In the genomic region with DNA sequence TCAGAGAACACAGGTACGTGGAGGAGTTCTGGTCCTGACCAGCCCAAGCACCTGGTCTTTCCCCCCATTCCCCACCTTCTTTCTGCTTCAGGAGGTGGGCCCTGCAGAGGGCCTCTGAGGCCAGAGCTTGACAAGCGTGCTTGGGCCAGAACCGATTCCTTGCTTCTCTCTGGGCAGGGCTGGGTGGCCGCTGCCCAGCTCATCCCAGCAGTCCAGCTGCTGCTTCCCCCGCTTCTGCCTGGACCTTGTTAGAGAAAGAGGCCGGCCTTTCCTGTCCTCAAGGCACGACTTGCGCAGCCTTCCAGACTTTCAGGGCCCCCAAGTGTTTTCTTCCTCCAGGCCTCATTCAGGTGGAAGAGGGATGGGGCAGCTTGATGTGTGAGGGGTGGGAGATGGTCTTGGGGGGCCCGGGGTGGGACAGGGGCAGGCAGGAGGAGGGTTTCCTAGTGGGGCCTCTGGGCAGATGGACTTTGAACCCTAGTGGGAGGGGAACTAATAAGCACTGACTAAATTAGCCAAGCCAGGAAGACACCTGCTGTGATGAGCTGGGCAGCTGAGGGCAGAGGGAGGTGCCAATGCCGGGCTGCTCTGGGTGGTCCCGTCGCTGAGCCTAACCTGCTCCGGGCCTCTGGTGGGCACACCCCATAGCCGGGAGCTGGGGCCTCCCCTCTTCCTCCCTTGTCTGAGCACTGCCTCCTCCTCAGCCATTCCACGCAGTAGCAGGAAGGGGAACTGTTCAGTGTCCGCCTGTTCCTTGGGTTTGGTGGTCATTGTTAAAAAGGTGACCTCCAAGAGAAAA, we compare ENCODE assay signal across 21 cellular contexts. TPM values are rescaled to one million over a fixed set of nuclear protein-coding genes. Genes with fewer than 3 reads are reported as not detected.
DNase-seq lines count a peak whose midpoint lies in the region; ATAC-seq, FAIRE-seq and TF ChIP-seq lines count a peak whose summit lies in the region.
"Had no signal": no experiment of that assay in that cellular context is flagged by ENCODE, and none has a peak within 500 bp of the region (broad histone marks: within the 10 kb centered on the region; RNA-seq: fewer than 3 reads in every experiment).

No MANE protein-coding gene starts in this region.

- H3K79me1 ChIP-seq in H1 (ENCODE audit: low read depth, low read length), result peaks cover 32% of the 10 kb centered on the region

- H3K79me2 ChIP-seq in H1 (ENCODE audit: control insufficient read depth in 1 of 2, insufficient read depth in 2 of 2, low read length in 2 of 2), result peaks cover 0 to 87% of the 10 kb centered on the region in 2 experiments; a peak in 3 of 4 replicates

- no peak overlapping the region for H4K5ac ChIP-seq in H1 (ENCODE audit: insufficient read length, low read depth, low read length)

- no peak for TF ChIP-seq EP300 in H1 (IDR thresholded peaks at IDR 0.05; ENCODE audit: borderline replicate concordance in 1 of 2, low read depth in 2 of 2, low read length in 2 of 2)

- FAIRE-seq in H1 (lab: Jason Lieb, UNC), result no peak

- H3K9me3 ChIP-seq in H1 (ENCODE audit: insufficient read depth in 2 of 2, low read depth in 1 of 2, low read length in 1 of 2) (no peaks in the 10 kb centered on the region), muscle layer of duodenum (ENCODE audit: control insufficient read depth in 1 of 2, low read length in 2 of 2) (no peaks in the 10 kb centered on the region), vagina (no peaks in the 10 kb centered on the region)
- H3K9me3 ChIP-seq: right lobe of liver had no signal

- no peaks in the 10 kb centered on the region for H3K23me2 ChIP-seq in H1 (ENCODE audit: low read depth, low read length)

- no peak overlapping the region for H2AFZ ChIP-seq in H1 (ENCODE audit: low read length)
- H2AFZ ChIP-seq: GM23248 had no signal

- 85% methylated on average over 10 of the region's 16 CpGs; no CpG with 5 or more reads in 1 of the 2 experiments for WGBS in H1 (ENCODE audit: extremely low coverage in 1 of 2, insufficient coverage in 1 of 2, insufficient read length in 1 of 2, insufficient replicate concordance in 2 of 2, low coverage in 1 of 2, low lambda C conversion rate in 2 of 2, missing lambda C conversion rate in 1 of 2), 2 experiments

- DNase-seq in activated naive CD8-positive, alpha-beta T cell treated with anti-CD3 and anti-CD28 coated beads, Interleukin-2, amount 50 U/mL, for 24 hours, result no peak
- DNase-seq in activated naive CD8-positive, alpha-beta T cell treated with anti-CD3 and anti-CD28 coated beads for 36 hours, result no peak
- DNase-seq in H1 (ENCODE audit: low read depth in 1 of 2, low spot score in 2 of 2), result no peak
- no peak for DNase-seq in vagina (ENCODE audit: extremely low spot score in 2 of 2)
- DNase-seq in immature natural killer cell, result no peak
- DNase-seq in pons (ENCODE audit: low spot score), result no peak
- DNase-seq in activated naive CD4-positive, alpha-beta T cell treated with anti-CD3 and anti-CD28 coated beads, Interleukin-2, amount 50 U/mL, for 72 hours (ENCODE audit: low spot score in 2 of 2), result no peak
- DNase-seq: activated CD4-positive, alpha-beta memory T cell treated with anti-CD3 and anti-CD28 coated beads, Interleukin-2, amount 10 ng/mL, durations not matched to agents 7 days and 5 days; CD8-positive, alpha-beta T cell; effector CD8-positive, alpha-beta T cell; foreskin melanocyte; GDM1; GM23248; Kasumi-1; NCI-H1694 treated with DMSO at 0.1 percent for 48 hours; NCI-H526 treated with DMSO at 0.1 percent for 48 hours; right lobe of liver; RPMI8226 had no signal

- no peak overlapping the region for H3K27ac Mint-ChIP-seq in activated naive CD8-positive, alpha-beta T cell treated with anti-CD3 and anti-CD28 coated beads, Interleukin-2, amount 50 U/mL, for 24 hours
- no peak overlapping the region for H3K27ac Mint-ChIP-seq in activated naive CD8-positive, alpha-beta T cell treated with anti-CD3 and anti-CD28 coated beads for 36 hours
- no peak overlapping the region for H3K27ac Mint-ChIP-seq in immature natural killer cell
- H3K27ac Mint-ChIP-seq in activated naive CD4-positive, alpha-beta T cell treated with anti-CD3 and anti-CD28 coated beads, Interleukin-2, amount 50 U/mL, for 72 hours, result no peak overlapping the region
- H3K27ac Mint-ChIP-seq: activated CD4-positive, alpha-beta memory T cell treated with anti-CD3 and anti-CD28 coated beads, Interleukin-2, amount 10 ng/mL, durations not matched to agents 7 days and 5 days; CD8-positive, alpha-beta T cell; stimulated activated memory B cell treated with anti-CD40 and anti-IgM and Interleukin-4, amounts not matched to agents 10 μg/mL and 1 μg/mL and 100 μg/mL, for 72 hours had no signal

- 0 out of 2 replicates have a peak overlapping the region, but pooled peaks have one; percentile 61 for H2BK15ac ChIP-seq in H1 (ENCODE audit: low read length)

- peak overlapping the region; percentile 90; the same call in 1 of the 2 replicates for H2BK20ac ChIP-seq in H1 (ENCODE audit: low read length)

- TF ChIP-seq RAD21 in H1 (IDR thresholded peaks at IDR 0.05 in 1 of 2, conservative IDR thresholded peaks at IDR 0.05 in 1 of 2; ENCODE audit: low read depth in 2 of 2, low read length in 2 of 2), result no peak

- no peak overlapping the region for H3K4me2 ChIP-seq in H1 (ENCODE audit: insufficient read depth in 1 of 2, low read depth in 2 of 2, low read length in 2 of 2)

- POLR2A ChIA-PET in H1 (lab: Charles Lee; ENCODE audit: partially characterized antibody), result interaction anchor here (1.3 to 10.3 kb wide), 4 partner anchors 11 to 35 kb away, joined by 3 to 102 read pairs (median 8); no protein-coding TSS in a partner anchor

- H3K4me1 ChIP-seq in H1 (replicated peaks in 1 of 4; ENCODE audit: control insufficient read depth in 3 of 4, insufficient read depth in 4 of 4, low read length in 3 of 4) (peaks cover 10 to 57% (median 42%) of the 10 kb centered on the region in 4 experiments), muscle layer of duodenum (ENCODE audit: control insufficient read depth in 1 of 2, insufficient read depth in 2 of 2, low read length in 2 of 2) (peaks cover 12 to 40% of the 10 kb centered on the region in 2 donors), vagina (peaks cover 36% of the 10 kb centered on the region)

- H3K4me3 ChIP-seq in H1 (ENCODE audit: extremely low read depth in 1 of 4, insufficient read depth in 2 of 4, low read depth in 3 of 4, low read length in 4 of 4) (no peak overlapping the region), muscle layer of duodenum (ENCODE audit: low read depth in 1 of 2, low read length in 2 of 2) (no peak overlapping the region), vagina (no peak overlapping the region)
- H3K4me3 ChIP-seq: GM23248, right lobe of liver had no signal

- H3K14ac ChIP-seq in H1 (ENCODE audit: insufficient read length), result no peak overlapping the region

- intact Hi-C loops in vagina (cut with DNase I), result no loop called here

- no peak for TF ChIP-seq CTCF in H1 (IDR thresholded peaks at IDR 0.05; ENCODE audit: control extremely low read depth in 1 of 3, insufficient read depth in 1 of 3, low read depth in 1 of 3, low read length in 3 of 3)
- no peak for TF ChIP-seq CTCF in vagina (IDR thresholded peaks at IDR 0.05)

- H3K9ac ChIP-seq in H1 (replicated peaks in 1 of 4; ENCODE audit: extremely low read depth in 1 of 4, low read depth in 3 of 4, low read length in 3 of 4), result no peak overlapping the region; a peak in 1 of 7 replicates
- H3K9ac ChIP-seq: GM23248 had no signal

- H4K91ac ChIP-seq in H1 (replicated peaks; ENCODE audit: insufficient read length, low read length), result peak overlapping the region; percentile 62

- H3K36me3 ChIP-seq in H1 (ENCODE audit: control insufficient read depth in 2 of 4, insufficient read depth in 4 of 4, low read length in 3 of 4) (no peaks in the 10 kb centered on the region), muscle layer of duodenum (ENCODE audit: control insufficient read depth in 1 of 2, insufficient read depth in 2 of 2, low read length in 2 of 2) (no peaks in the 10 kb centered on the region), vagina (no peaks in the 10 kb centered on the region)
- H3K36me3 ChIP-seq: right lobe of liver had no signal

- peaks cover 5 to 6% of the 10 kb centered on the region in 2 experiments for H4K20me1 ChIP-seq in H1 (replicated peaks in 1 of 2; ENCODE audit: control insufficient read depth in 1 of 2, insufficient read depth in 2 of 2, low read length in 2 of 2)

- no peak overlapping the region for H3K23ac ChIP-seq in H1 (ENCODE audit: insufficient read length)

- no peak overlapping the region for H3K4ac ChIP-seq in H1 (replicated peaks; ENCODE audit: insufficient read length, low read depth, low read length)

- no peaks in the 10 kb centered on the region for H3K9me3 Mint-ChIP-seq in activated naive CD8-positive, alpha-beta T cell treated with anti-CD3 and anti-CD28 coated beads, Interleukin-2, amount 50 U/mL, for 24 hours
- H3K9me3 Mint-ChIP-seq in activated naive CD8-positive, alpha-beta T cell treated with anti-CD3 and anti-CD28 coated beads for 36 hours, result no peaks in the 10 kb centered on the region
- no peaks in the 10 kb centered on the region for H3K9me3 Mint-ChIP-seq in immature natural killer cell
- no peaks in the 10 kb centered on the region for H3K9me3 Mint-ChIP-seq in activated naive CD4-positive, alpha-beta T cell treated with anti-CD3 and anti-CD28 coated beads, Interleukin-2, amount 50 U/mL, for 72 hours
- H3K9me3 Mint-ChIP-seq: activated CD4-positive, alpha-beta memory T cell treated with anti-CD3 and anti-CD28 coated beads, Interleukin-2, amount 10 ng/mL, durations not matched to agents 7 days and 5 days; CD8-positive, alpha-beta T cell; stimulated activated memory B cell treated with anti-CD40 and anti-IgM and Interleukin-4, amounts not matched to agents 10 μg/mL and 1 μg/mL and 100 μg/mL, for 72 hours had no signal

- peak; percentile 31 for ATAC-seq in activated naive CD8-positive, alpha-beta T cell treated with anti-CD3 and anti-CD28 coated beads, Interleukin-2, amount 50 U/mL, for 24 hours
- no peak for ATAC-seq in activated naive CD4-positive, alpha-beta T cell treated with anti-CD3 and anti-CD28 coated beads, Interleukin-2, amount 50 U/mL, for 72 hours
- ATAC-seq: CD8-positive, alpha-beta T cell; stimulated activated memory B cell treated with anti-CD40 and anti-IgM and Interleukin-4, amounts not matched to agents 10 μg/mL and 1 μg/mL and 100 μg/mL, for 72 hours had no signal

- CTCF ChIA-PET in H1 (lab: Charles Lee; ENCODE audit: partially characterized antibody), result interaction anchor here (0.8 to 86.2 kb wide), 10 partner anchors 8 to 249 kb away, joined by 3 to 1640 read pairs (median 26); no protein-coding TSS in a partner anchor

- peak overlapping the region; percentile 62 for H4K8ac ChIP-seq in H1 (ENCODE audit: extremely low read depth, insufficient read depth, low read length)

- no peaks in the 10 kb centered on the region for H3K4me1 Mint-ChIP-seq in activated naive CD8-positive, alpha-beta T cell treated with anti-CD3 and anti-CD28 coated beads, Interleukin-2, amount 50 U/mL, for 24 hours
- H3K4me1 Mint-ChIP-seq in activated naive CD8-positive, alpha-beta T cell treated with anti-CD3 and anti-CD28 coated beads for 36 hours, result no peaks in the 10 kb centered on the region
- H3K4me1 Mint-ChIP-seq in immature natural killer cell, result no peaks in the 10 kb centered on the region
- H3K4me1 Mint-ChIP-seq: activated CD4-positive, alpha-beta memory T cell treated with anti-CD3 and anti-CD28 coated beads, Interleukin-2, amount 10 ng/mL, durations not matched to agents 7 days and 5 days had no signal

- no peak for TF ChIP-seq POLR2A in H1 (IDR thresholded peaks at IDR 0.05; ENCODE audit: control extremely low read depth in 1 of 2, low read depth in 2 of 2, low read length in 2 of 2)
- no peak for TF ChIP-seq POLR2A in vagina (IDR thresholded peaks at IDR 0.05)

- H2BK120ac ChIP-seq in H1 (replicated peaks; ENCODE audit: low read depth, low read length), result no peak overlapping the region

- peaks cover 2% of the 10 kb centered on the region for H3K27me3 Mint-ChIP-seq in activated naive CD8-positive, alpha-beta T cell treated with anti-CD3 and anti-CD28 coated beads, Interleukin-2, amount 50 U/mL, for 24 hours
- H3K27me3 Mint-ChIP-seq in activated naive CD8-positive, alpha-beta T cell treated with anti-CD3 and anti-CD28 coated beads for 36 hours, result no peaks in the 10 kb centered on the region
- H3K27me3 Mint-ChIP-seq in immature natural killer cell (ENCODE audit: low read depth in 3 of 3), result peaks cover 2 to 3% (median 3%) of the 10 kb centered on the region in 3 donors
- H3K27me3 Mint-ChIP-seq: activated CD4-positive, alpha-beta memory T cell treated with anti-CD3 and anti-CD28 coated beads, Interleukin-2, amount 10 ng/mL, durations not matched to agents 7 days and 5 days had no signal

- peak overlapping the region; percentile 24 for H2BK5ac ChIP-seq in H1 (ENCODE audit: low read depth, low read length)

- H3K4me3 Mint-ChIP-seq in activated naive CD8-positive, alpha-beta T cell treated with anti-CD3 and anti-CD28 coated beads, Interleukin-2, amount 50 U/mL, for 24 hours, result no peak overlapping the region
- no peak overlapping the region for H3K4me3 Mint-ChIP-seq in activated naive CD8-positive, alpha-beta T cell treated with anti-CD3 and anti-CD28 coated beads for 36 hours
- no peak overlapping the region for H3K4me3 Mint-ChIP-seq in immature natural killer cell
- H3K4me3 Mint-ChIP-seq: activated CD4-positive, alpha-beta memory T cell treated with anti-CD3 and anti-CD28 coated beads, Interleukin-2, amount 10 ng/mL, durations not matched to agents 7 days and 5 days; CD8-positive, alpha-beta T cell; stimulated activated memory B cell treated with anti-CD40 and anti-IgM and Interleukin-4, amounts not matched to agents 10 μg/mL and 1 μg/mL and 100 μg/mL, for 72 hours had no signal

- H2AK5ac ChIP-seq in H1 (ENCODE audit: low read depth, low read length), result 0 out of 2 replicates have a peak overlapping the region, but pooled peaks have one; percentile 16

- H3K27me3 ChIP-seq in H1 (replicated peaks in 1 of 4; ENCODE audit: control insufficient read depth in 3 of 4, extremely low read depth in 1 of 4, insufficient read depth in 3 of 4, low read length in 3 of 4) (no peaks in the 10 kb centered on the region), muscle layer of duodenum (ENCODE audit: low read depth, low read length) (no peaks in the 10 kb centered on the region), vagina (no peaks in the 10 kb centered on the region)
- H3K27me3 ChIP-seq: right lobe of liver had no signal

- H3K27ac ChIP-seq in H1 (ENCODE audit: low read depth, low read length) (no peak overlapping the region), muscle layer of duodenum (ENCODE audit: low read length) (peak overlapping the region; percentile 0), vagina (peak overlapping the region; percentile 98)
- H3K27ac ChIP-seq: GM23248, HL-60, right lobe of liver had no signal

- no peak overlapping the region for H2BK12ac ChIP-seq in H1 (ENCODE audit: low read depth, low read length)

- no peak overlapping the region for H3K56ac ChIP-seq in H1 (replicated peaks; ENCODE audit: insufficient read length, low read depth, low read length)

- H3K18ac ChIP-seq in H1 (ENCODE audit: extremely low read depth, low read length), result peak overlapping the region; percentile 78

- no peaks in the 10 kb centered on the region for H3K36me3 Mint-ChIP-seq in activated naive CD8-positive, alpha-beta T cell treated with anti-CD3 and anti-CD28 coated beads, Interleukin-2, amount 50 U/mL, for 24 hours (ENCODE audit: low read depth)
- H3K36me3 Mint-ChIP-seq in activated naive CD8-positive, alpha-beta T cell treated with anti-CD3 and anti-CD28 coated beads for 36 hours, result no peaks in the 10 kb centered on the region
- H3K36me3 Mint-ChIP-seq in immature natural killer cell, result no peaks in the 10 kb centered on the region
- H3K36me3 Mint-ChIP-seq in activated naive CD4-positive, alpha-beta T cell treated with anti-CD3 and anti-CD28 coated beads, Interleukin-2, amount 50 U/mL, for 72 hours, result no peaks in the 10 kb centered on the region
- H3K36me3 Mint-ChIP-seq: CD8-positive, alpha-beta T cell; stimulated activated memory B cell treated with anti-CD40 and anti-IgM and Interleukin-4, amounts not matched to agents 10 μg/mL and 1 μg/mL and 100 μg/mL, for 72 hours had no signal

RNA-seq across cellular contexts. Expression of a gene that starts 36.5 kb away (rescaled TPM):
- total RNA-seq in activated naive CD8-positive, alpha-beta T cell treated with anti-CD3 and anti-CD28 coated beads for 36 hours, result not detected
- 38.0 and 39.6 TPM in 2 replicates for total RNA-seq in H1 (2021; fragmentation: NEBNext Ultra II Directional; extraction: Animal tissue kit (Norgen Biotek cat#: 25700))
- polyA plus RNA-seq in H1 (2011; rRNA removed) (33.6 and 55.3 TPM in 2 replicates), immature natural killer cell (under 1 TPM in 2 of 3 donors, not detected in 1; 0.17 to 0.20 TPM)
- 43.2 TPM for polyA plus RNA-seq in H1 (2011; cell fraction: cytosol; rRNA removed)
- polyA plus RNA-seq in H1 (2011; cell fraction: nucleus; rRNA removed), result 171 TPM
- polyA plus RNA-seq in H1 (2012, experiment 1 of 2), result 23.6 to 37.7 TPM (median 33.8 TPM) in 4 replicates
- polyA plus RNA-seq in H1 (2012, experiment 2 of 2), result 27.2 TPM
- 17.0 TPM for polyA plus RNA-seq in H1 (2013, experiment 1 of 2)
- polyA plus RNA-seq in H1 (2013, experiment 2 of 2), result 16.9 TPM
- 46.7 and 47.4 TPM in 2 replicates for polyA minus RNA-seq in H1 (2011; rRNA and poly(A)+ RNA removed)
- 33.8 TPM for polyA minus RNA-seq in H1 (2011; cell fraction: cytosol; rRNA and poly(A)+ RNA removed)
- polyA minus RNA-seq in H1 (2011; cell fraction: nucleus; rRNA and poly(A)+ RNA removed), result 74.8 TPM
- 75.6 TPM for total RNA-seq in vagina
- not detected for total RNA-seq in activated naive CD4-positive, alpha-beta T cell treated with anti-CD3 and anti-CD28 coated beads, Interleukin-2, amount 50 U/mL, for 72 hours
- total RNA-seq: activated CD4-positive, alpha-beta memory T cell treated with anti-CD3 and anti-CD28 coated beads, Interleukin-2, amount 10 ng/mL, durations not matched to agents 7 days and 5 days; CD8-positive, alpha-beta T cell had no signal

Comparison
In these comparisons a context has a peak if more than half of its experiments do, and no peak if none do; other contexts are left out.
1. RNA of a gene that starts 36.5 kb away (total RNA-seq): 75.6 TPM in vagina (single experiment) and 38.0 to 39.6 TPM in H1; not detected in activated naive CD8-positive, alpha-beta T cell treated with anti-CD3 and anti-CD28 coated beads for 36 hours and not detected in activated naive CD4-positive, alpha-beta T cell treated with anti-CD3 and anti-CD28 coated beads, Interleukin-2, amount 50 U/mL, for 72 hours; every median in the first group is over 10 times any median in the second.